ENCODE assay signal across 21 cellular contexts in genomic region chr16:13909069-13909468, GRCh38.
"Had no signal": no experiment of that assay in that cellular context is flagged by ENCODE, and none has a peak within 500 bp of the region (broad histone marks: within the 10 kb centered on the region; RNA-seq: fewer than 3 reads in every experiment).

No MANE protein-coding gene starts in this region.

- ATAC-seq: activated CD8-positive, alpha-beta T cell treated with anti-CD3 and anti-CD28 coated beads for 36 hours; activated naive CD8-positive, alpha-beta T cell treated with anti-CD3 and anti-CD28 coated beads, Interleukin-2, amount 50 U/mL, for 24 hours; stimulated activated naive B cell treated with anti-CD40 and anti-IgM and Interleukin-4, amounts not matched to agents 10 μg/mL and 1 μg/mL and 100 μg/mL, for 72 hours had no signal

- H3K4me3 ChIP-seq: prostate gland, vagina had no signal

- H3K36me3 Mint-ChIP-seq: activated naive CD4-positive, alpha-beta T cell treated with anti-CD3 and anti-CD28 coated beads, Interleukin-2, amount 50 U/mL, for 24 hours; mesothelial cell of epicardium; naive B cell; stimulated activated naive B cell treated with anti-CD40 and anti-IgM and Interleukin-4, amounts not matched to agents 10 μg/mL and 1 μg/mL and 100 μg/mL, for 72 hours; type B pancreatic cell had no signal

- H3K36me3 ChIP-seq: neutrophil, prostate gland, vagina had no signal

- H3K9me3 ChIP-seq: neutrophil, prostate gland, vagina had no signal

- H3K27me3 ChIP-seq: vagina had no signal

- H3K4me1 Mint-ChIP-seq: activated naive CD4-positive, alpha-beta T cell treated with anti-CD3 and anti-CD28 coated beads, Interleukin-2, amount 50 U/mL, for 24 hours; activated naive CD8-positive, alpha-beta T cell treated with anti-CD3 and anti-CD28 coated beads, Interleukin-2, amount 50 U/mL, for 24 hours; mesothelial cell of epicardium; nephron progenitor cell had no signal

- H3K4me3 Mint-ChIP-seq: activated B cell treated with CpG ODN at 0.5 μM for 24 hours; activated CD8-positive, alpha-beta T cell treated with anti-CD3 and anti-CD28 coated beads for 36 hours; activated naive CD4-positive, alpha-beta T cell treated with anti-CD3 and anti-CD28 coated beads, Interleukin-2, amount 50 U/mL, for 24 hours; activated naive CD8-positive, alpha-beta T cell treated with anti-CD3 and anti-CD28 coated beads, Interleukin-2, amount 50 U/mL, for 24 hours; mesothelial cell of epicardium; naive B cell; nephron progenitor cell; stimulated activated naive B cell treated with anti-CD40 and anti-IgM and Interleukin-4, amounts not matched to agents 10 μg/mL and 1 μg/mL and 100 μg/mL, for 72 hours; type B pancreatic cell had no signal

- DNase-seq: activated B cell treated with CpG ODN at 0.5 μM for 24 hours; activated CD4-positive, alpha-beta T cell treated with anti-CD3 and anti-CD28 coated beads, Interleukin-2, amount 50 U/mL, for 1 hour; activated CD8-positive, alpha-beta T cell treated with anti-CD3 and anti-CD28 coated beads for 36 hours; activated naive CD8-positive, alpha-beta T cell treated with anti-CD3 and anti-CD28 coated beads, Interleukin-2, amount 50 U/mL, for 24 hours; activated T-cell treated with anti-CD3 and anti-CD28 coated beads, Interleukin-2, amount 50 U/mL, for 48 hours; effector CD8-positive, alpha-beta T cell; naive B cell; nephron progenitor cell; retina; stimulated activated CD4-positive, alpha-beta T cell treated with anti-CD3 and anti-CD28 coated beads, Interleukin-15, amount 100 ng/mL, for 24 hours; stimulated activated CD4-positive, alpha-beta T cell treated with anti-CD3 and anti-CD28 coated beads, Interleukin-2, amount 100 ng/mL, for 24 hours; stimulated activated naive B cell treated with anti-CD40 and anti-IgM and Interleukin-4, amounts not matched to agents 10 μg/mL and 1 μg/mL and 100 μg/mL, for 72 hours; T-helper 2 cell had no signal

- H3K27ac ChIP-seq: epithelial cell of prostate, neutrophil, vagina had no signal

- H3K27ac Mint-ChIP-seq: activated B cell treated with CpG ODN at 0.5 μM for 24 hours; activated CD8-positive, alpha-beta T cell treated with anti-CD3 and anti-CD28 coated beads for 36 hours; activated naive CD4-positive, alpha-beta T cell treated with anti-CD3 and anti-CD28 coated beads, Interleukin-2, amount 50 U/mL, for 24 hours; activated naive CD8-positive, alpha-beta T cell treated with anti-CD3 and anti-CD28 coated beads, Interleukin-2, amount 50 U/mL, for 24 hours; activated T-helper 2 cell treated with anti-CD3 and anti-CD28 coated beads, Interferon-gamma antibody, Interleukin-2, Interleukin-4, amounts not matched to agents 10 μg/mL and 5 μg/mL and 100 μg/mL, durations not matched to agents 14 hours and 24 hours and 36 hours; mesothelial cell of epicardium; naive B cell; nephron progenitor cell; stimulated activated naive B cell treated with anti-CD40 and anti-IgM and Interleukin-4, amounts not matched to agents 10 μg/mL and 1 μg/mL and 100 μg/mL, for 72 hours; type B pancreatic cell had no signal

- H3K4me1 ChIP-seq: prostate gland had no signal
